Comparison of ENCODE assay signal across 8 cellular contexts in genomic region chr9:129166962-129167557, GRCh38. TPM values are rescaled to one million over a fixed set of nuclear protein-coding genes. Genes with fewer than 3 reads are reported as not detected.
DNase-seq lines count a peak whose midpoint lies in the region; ATAC-seq and TF ChIP-seq lines count a peak whose summit lies in the region.

No MANE protein-coding gene starts in this region.

- H3K27me3 Mint-ChIP-seq in activated CD4-positive, alpha-beta T cell treated with anti-CD3 and anti-CD28 coated beads, Interleukin-2, amount 10 ng/mL, durations not matched to agents 7 days and 5 days = peaks cover 3% of the 10 kb centered on the region
- H3K27me3 Mint-ChIP-seq in osteocyte (ENCODE audit: unreplicated experiment) = no peaks in the 10 kb centered on the region

- no peak overlapping the region for H3K4me3 ChIP-seq in DOHH2 (ENCODE audit: low read length)
- peak overlapping the region; percentile 68 for H3K4me3 ChIP-seq in Loucy (ENCODE audit: low read length, poor library complexity, severe bottlenecking)
- H3K4me3 ChIP-seq in fibroblast of villous mesenchyme (ENCODE audit: low read depth, low read length) = peak overlapping the region; percentile 36

- H3K36me3 ChIP-seq in DOHH2 (ENCODE audit: control insufficient read depth, low read length) = no peaks in the 10 kb centered on the region
- H3K36me3 ChIP-seq in Loucy (ENCODE audit: insufficient read depth, low read length) = no peaks in the 10 kb centered on the region

- H3K27me3 ChIP-seq in DOHH2 (ENCODE audit: control insufficient read depth, low read length) = peaks cover 8% of the 10 kb centered on the region
- no peaks in the 10 kb centered on the region for H3K27me3 ChIP-seq in Loucy (ENCODE audit: insufficient read depth, low read length, poor library complexity, severe bottlenecking)

- H3K27ac Mint-ChIP-seq in activated CD4-positive, alpha-beta T cell treated with anti-CD3 and anti-CD28 coated beads, Interleukin-2, amount 10 ng/mL, durations not matched to agents 7 days and 5 days = peak overlapping the region; percentile 42
- peak overlapping the region; percentile 96 for H3K27ac Mint-ChIP-seq in osteocyte (ENCODE audit: unreplicated experiment)

- H3K4me2 ChIP-seq in DOHH2 (ENCODE audit: low read length) (peak overlapping the region; percentile 27; the same call in 1 of the 2 replicates), Loucy (ENCODE audit: low read depth, low read length, poor library complexity, severe bottlenecking) (peak overlapping the region; percentile 80)

- H3K9me3 ChIP-seq in DOHH2 (ENCODE audit: control insufficient read depth, insufficient read depth, low read length) (no peaks in the 10 kb centered on the region), Loucy (ENCODE audit: insufficient read depth, low read depth, low read length) (no peaks in the 10 kb centered on the region)

- peak; percentile 26 for DNase-seq in activated CD4-positive, alpha-beta T cell treated with anti-CD3 and anti-CD28 coated beads, Interleukin-2, amount 10 ng/mL, durations not matched to agents 7 days and 5 days
- peak; percentile 83 for DNase-seq in fibroblast of villous mesenchyme (ENCODE audit: low read depth)
- no peak for DNase-seq in osteocyte (ENCODE audit: extremely low spot score, unreplicated experiment)

- peak overlapping the region; percentile 40 for H3K4me3 Mint-ChIP-seq in activated CD4-positive, alpha-beta T cell treated with anti-CD3 and anti-CD28 coated beads, Interleukin-2, amount 10 ng/mL, durations not matched to agents 7 days and 5 days
- peak overlapping the region; percentile 51 for H3K4me3 Mint-ChIP-seq in osteocyte (ENCODE audit: unreplicated experiment)

- H3K9ac ChIP-seq in Loucy (ENCODE audit: low read depth, low read length, poor library complexity, severe bottlenecking) = peak overlapping the region; percentile 72

- H3K36me3 Mint-ChIP-seq in activated CD4-positive, alpha-beta T cell treated with anti-CD3 and anti-CD28 coated beads, Interleukin-2, amount 10 ng/mL, durations not matched to agents 7 days and 5 days (ENCODE audit: low read depth) = no peaks in the 10 kb centered on the region
- no peaks in the 10 kb centered on the region for H3K36me3 Mint-ChIP-seq in osteocyte (ENCODE audit: unreplicated experiment)

- no peak overlapping the region for H3K27ac ChIP-seq in DOHH2 (ENCODE audit: low read depth, low read length)

- POLR2A ChIA-PET in activated CD4-positive, alpha-beta T cell treated with anti-CD3 and anti-CD28 coated beads, Interleukin-2, amount 10 ng/mL, durations not matched to agents 7 days and 5 days (lab: Charles Lee) = no interaction called here

- no peak for TF ChIP-seq CTCF in DOHH2 (IDR thresholded peaks at IDR 0.05; ENCODE audit: low read depth, low read length, poor library complexity, severe bottlenecking)
- no peak for TF ChIP-seq CTCF in Loucy (conservative IDR thresholded peaks at IDR 0.05; ENCODE audit: low read length)
- TF ChIP-seq CTCF in fibroblast of villous mesenchyme (IDR thresholded peaks at IDR 0.05; ENCODE audit: insufficient read depth, low read depth, low read length) = no peak
- no peak for TF ChIP-seq CTCF in osteocyte (IDR thresholded peaks at IDR 0.05)

- H3F3A ChIP-seq in DOHH2 (ENCODE audit: control insufficient read depth, insufficient read depth) = no peaks in the 10 kb centered on the region
- no peaks in the 10 kb centered on the region for H3F3A ChIP-seq in Loucy (ENCODE audit: low read depth)

- H3K9me2 ChIP-seq in DOHH2 (replicated peaks; ENCODE audit: control insufficient read depth, low read length) (no peaks in the 10 kb centered on the region), Loucy (replicated peaks; ENCODE audit: low read depth, low read length) (no peaks in the 10 kb centered on the region)

- no peaks in the 10 kb centered on the region for H3K9me3 Mint-ChIP-seq in activated CD4-positive, alpha-beta T cell treated with anti-CD3 and anti-CD28 coated beads, Interleukin-2, amount 10 ng/mL, durations not matched to agents 7 days and 5 days
- H3K9me3 Mint-ChIP-seq in osteocyte (ENCODE audit: unreplicated experiment) = no peaks in the 10 kb centered on the region

- H3K4me1 ChIP-seq in DOHH2 (ENCODE audit: control insufficient read depth, low read length) (peaks cover 4% of the 10 kb centered on the region), Loucy (ENCODE audit: insufficient read depth, low read length, poor library complexity, severe bottlenecking) (peaks cover 19% of the 10 kb centered on the region)

- H3K79me2 ChIP-seq in DOHH2 (ENCODE audit: control insufficient read depth, low read length) (no peaks in the 10 kb centered on the region), Loucy (ENCODE audit: insufficient read depth, low read length) (no peaks in the 10 kb centered on the region)

- CTCF ChIA-PET in activated CD4-positive, alpha-beta T cell treated with anti-CD3 and anti-CD28 coated beads, Interleukin-2, amount 10 ng/mL, durations not matched to agents 7 days and 5 days (lab: Charles Lee) = interaction anchor here (0.6 to 3.5 kb wide), 6 partner anchors 7 to 150 kb away, joined by 3 to 26 read pairs (median 10); partner anchors contain the start of gene IER5L

- H3K4me1 Mint-ChIP-seq in activated CD4-positive, alpha-beta T cell treated with anti-CD3 and anti-CD28 coated beads, Interleukin-2, amount 10 ng/mL, durations not matched to agents 7 days and 5 days = peaks cover 37% of the 10 kb centered on the region
- H3K4me1 Mint-ChIP-seq in osteocyte (ENCODE audit: unreplicated experiment) = peaks cover 39% of the 10 kb centered on the region

- peak overlapping the region; percentile 30; the same call in 1 of the 2 replicates for H2AFZ ChIP-seq in Loucy (ENCODE audit: low read length)

- H4K20me1 ChIP-seq in DOHH2 (ENCODE audit: control insufficient read depth, insufficient read depth, low read depth, low read length) (no peaks in the 10 kb centered on the region), Loucy (ENCODE audit: insufficient read depth, low read length, poor library complexity, severe bottlenecking) (no peaks in the 10 kb centered on the region)

- ATAC-seq in GM18858 (IDR thresholded peaks at IDR 0.05; ENCODE audit: unreplicated experiment) = no peak
- ATAC-seq in GM21423 (IDR thresholded peaks at IDR 0.05; ENCODE audit: unreplicated experiment) = no peak
- ATAC-seq in GM18520 (IDR thresholded peaks at IDR 0.05; ENCODE audit: unreplicated experiment) = no peak

RNA-seq across cellular contexts. Expression of gene IER5L, which starts 11.0 kb away (rescaled TPM):
- 1 to 10 TPM; 1.8 to 2.3 TPM for total RNA-seq in activated CD4-positive, alpha-beta T cell treated with anti-CD3 and anti-CD28 coated beads, Interleukin-2, amount 10 ng/mL, durations not matched to agents 7 days and 5 days
- total RNA-seq in fibroblast of villous mesenchyme (60.5 and 75.7 TPM in 2 replicates), osteocyte (60.8 and 63.0 TPM in 2 replicates)

RNA-seq across cellular contexts. Expression of gene PTPA, which starts 55.8 kb away (rescaled TPM):
- 100 to 1,000 TPM in 1 of 2 experiments, 10 to 100 TPM in 1; 96.4 to 111 TPM for total RNA-seq in activated CD4-positive, alpha-beta T cell treated with anti-CD3 and anti-CD28 coated beads, Interleukin-2, amount 10 ng/mL, durations not matched to agents 7 days and 5 days
- total RNA-seq in fibroblast of villous mesenchyme (133 and 136 TPM in 2 replicates), osteocyte (140 and 150 TPM in 2 replicates)

RNA-seq across cellular contexts. Expression of gene CRAT, which starts 56.5 kb away (rescaled TPM):
- 10 to 100 TPM; 20.4 to 25.2 TPM for total RNA-seq in activated CD4-positive, alpha-beta T cell treated with anti-CD3 and anti-CD28 coated beads, Interleukin-2, amount 10 ng/mL, durations not matched to agents 7 days and 5 days
- total RNA-seq in fibroblast of villous mesenchyme = 33.2 and 38.7 TPM in 2 replicates
- total RNA-seq in osteocyte = 55.1 and 55.5 TPM in 2 replicates

Comparison
In these comparisons a context has a peak if more than half of its experiments do, and no peak if none do; other contexts are left out.
1. RNA of gene IER5L, which starts 11.0 kb away (total RNA-seq): 60.8 to 63.0 TPM in osteocyte and 60.5 to 75.7 TPM in fibroblast of villous mesenchyme; 1.8 to 2.3 TPM in activated CD4-positive, alpha-beta T cell treated with anti-CD3 and anti-CD28 coated beads, Interleukin-2, amount 10 ng/mL, durations not matched to agents 7 days and 5 days; every median in the first group is over 10 times any median in the second.